ENCODE assay signal across 23 cellular contexts in genomic region chr10:46024948-46025347, GRCh38. TPM values are rescaled to one million over a fixed set of nuclear protein-coding genes. Genes with fewer than 3 reads are reported as not detected.
DNase-seq lines count a peak whose midpoint lies in the region; ATAC-seq, FAIRE-seq and TF ChIP-seq lines count a peak whose summit lies in the region.
"Had no signal": no experiment of that assay in that cellular context is flagged by ENCODE, and none has a peak within 500 bp of the region (broad histone marks: within the 10 kb centered on the region; RNA-seq: fewer than 3 reads in every experiment).

No MANE protein-coding gene starts in this region.

- H3K27me3 ChIP-seq in smooth muscle cell (ENCODE audit: low read depth): no peaks in the 10 kb centered on the region
- H3K27me3 ChIP-seq: tibial nerve had no signal

- peaks cover 91% of the 10 kb centered on the region for H3K4me1 Mint-ChIP-seq in activated T-cell treated with anti-CD3 and anti-CD28 coated beads, Interleukin-2, amount 50 U/mL, for 24 hours (ENCODE audit: low read depth)
- H3K4me1 Mint-ChIP-seq in activated T-helper 2 cell treated with anti-CD3 and anti-CD28 coated beads, Interferon-gamma antibody, Interleukin-2, Interleukin-4, amounts not matched to agents 10 μg/mL and 5 μg/mL and 100 μg/mL, durations not matched to agents 14 hours and 24 hours and 36 hours (ENCODE audit: low read depth): peaks cover 61% of the 10 kb centered on the region
- H3K4me1 Mint-ChIP-seq in memory B cell: peaks cover 52% of the 10 kb centered on the region

- peak overlapping the region; percentile 3 for H3K4me2 ChIP-seq in smooth muscle cell

- peak overlapping the region; percentile 60 for H3K27ac Mint-ChIP-seq in activated T-cell treated with anti-CD3 and anti-CD28 coated beads, Interleukin-2, amount 50 U/mL, for 24 hours
- H3K27ac Mint-ChIP-seq in activated T-helper 2 cell treated with anti-CD3 and anti-CD28 coated beads, Interferon-gamma antibody, Interleukin-2, Interleukin-4, amounts not matched to agents 10 μg/mL and 5 μg/mL and 100 μg/mL, durations not matched to agents 14 hours and 24 hours and 36 hours: peak overlapping the region; percentile 19
- H3K27ac Mint-ChIP-seq in memory B cell: peak overlapping the region; percentile 62

- FAIRE-seq in GM12892 (lab: Jason Lieb, UNC): no peak
- FAIRE-seq: bronchial epithelial cell, GM18507, H1, kidney had no signal

- peak overlapping the region; percentile 91 for H3K9ac ChIP-seq in smooth muscle cell (ENCODE audit: low read depth)

- peaks cover 50% of the 10 kb centered on the region for H3K36me3 Mint-ChIP-seq in activated T-cell treated with anti-CD3 and anti-CD28 coated beads, Interleukin-2, amount 50 U/mL, for 24 hours (ENCODE audit: low read depth)
- peaks cover 23% of the 10 kb centered on the region for H3K36me3 Mint-ChIP-seq in activated T-helper 2 cell treated with anti-CD3 and anti-CD28 coated beads, Interferon-gamma antibody, Interleukin-2, Interleukin-4, amounts not matched to agents 10 μg/mL and 5 μg/mL and 100 μg/mL, durations not matched to agents 14 hours and 24 hours and 36 hours (ENCODE audit: low read depth)
- peaks cover 3% of the 10 kb centered on the region for H3K36me3 Mint-ChIP-seq in memory B cell

- no peaks in the 10 kb centered on the region for H3K27me3 Mint-ChIP-seq in activated T-cell treated with anti-CD3 and anti-CD28 coated beads, Interleukin-2, amount 50 U/mL, for 24 hours
- H3K27me3 Mint-ChIP-seq in activated T-helper 2 cell treated with anti-CD3 and anti-CD28 coated beads, Interferon-gamma antibody, Interleukin-2, Interleukin-4, amounts not matched to agents 10 μg/mL and 5 μg/mL and 100 μg/mL, durations not matched to agents 14 hours and 24 hours and 36 hours (ENCODE audit: low read depth): no peaks in the 10 kb centered on the region
- H3K27me3 Mint-ChIP-seq in memory B cell: no peaks in the 10 kb centered on the region

- no peaks in the 10 kb centered on the region for H3K9me3 Mint-ChIP-seq in activated T-cell treated with anti-CD3 and anti-CD28 coated beads, Interleukin-2, amount 50 U/mL, for 24 hours
- H3K9me3 Mint-ChIP-seq in activated T-helper 2 cell treated with anti-CD3 and anti-CD28 coated beads, Interferon-gamma antibody, Interleukin-2, Interleukin-4, amounts not matched to agents 10 μg/mL and 5 μg/mL and 100 μg/mL, durations not matched to agents 14 hours and 24 hours and 36 hours: no peaks in the 10 kb centered on the region
- H3K9me3 Mint-ChIP-seq in memory B cell: no peaks in the 10 kb centered on the region

- no peaks in the 10 kb centered on the region for H3K36me3 ChIP-seq in smooth muscle cell (ENCODE audit: low read depth)
- H3K36me3 ChIP-seq: tibial nerve had no signal

- H3K4me1 ChIP-seq in smooth muscle cell (ENCODE audit: low read depth): peaks cover 22% of the 10 kb centered on the region

- H4K20me1 ChIP-seq in smooth muscle cell (ENCODE audit: low read depth): peaks cover 93% of the 10 kb centered on the region

- H3K9me3 ChIP-seq in smooth muscle cell (replicated peaks; ENCODE audit: low read depth): no peaks in the 10 kb centered on the region
- H3K9me3 ChIP-seq: mucosa of descending colon, tibial nerve had no signal

- intact Hi-C loops in activated T-helper 2 cell treated with anti-CD3 and anti-CD28 coated beads, Interferon-gamma antibody, Interleukin-2, Interleukin-4, amounts not matched to agents 10 μg/mL and 5 μg/mL and 100 μg/mL, durations not matched to agents 14 hours and 24 hours and 36 hours (cut with micrococcal nuclease): loop anchor here (5.0 kb wide), 2 partner anchors 53 to 433 kb away; partner anchors contain the start of gene TIMM23

- no peak overlapping the region for H3K4me3 ChIP-seq in smooth muscle cell
- H3K4me3 ChIP-seq: mucosa of descending colon, tibial nerve had no signal

- H3K4me3 Mint-ChIP-seq in activated T-cell treated with anti-CD3 and anti-CD28 coated beads, Interleukin-2, amount 50 U/mL, for 24 hours: no peak overlapping the region
- H3K4me3 Mint-ChIP-seq in activated T-helper 2 cell treated with anti-CD3 and anti-CD28 coated beads, Interferon-gamma antibody, Interleukin-2, Interleukin-4, amounts not matched to agents 10 μg/mL and 5 μg/mL and 100 μg/mL, durations not matched to agents 14 hours and 24 hours and 36 hours (ENCODE audit: low read depth): no peak overlapping the region
- no peak overlapping the region for H3K4me3 Mint-ChIP-seq in memory B cell

- no peak overlapping the region for H2AFZ ChIP-seq in smooth muscle cell (ENCODE audit: low read depth)

- peaks cover 89% of the 10 kb centered on the region for H3K79me2 ChIP-seq in smooth muscle cell (ENCODE audit: low read depth)

- TF ChIP-seq CTCF in smooth muscle cell (IDR thresholded peaks at IDR 0.05; ENCODE audit: borderline replicate concordance, insufficient read depth, poor library complexity, severe bottlenecking): no peak

- H3K27ac ChIP-seq in smooth muscle cell (ENCODE audit: low read depth): peak overlapping the region; percentile 99
- H3K27ac ChIP-seq: VCaP had no signal

- no peak for ATAC-seq in memory B cell (ENCODE audit: low read depth)

- peaks cover 27% of the 10 kb centered on the region for H3F3A ChIP-seq in smooth muscle cell (ENCODE audit: low read depth)

- no peak for DNase-seq in activated T-cell treated with anti-CD3 and anti-CD28 coated beads, Interleukin-2, amount 50 U/mL, for 24 hours
- DNase-seq in activated T-cell treated with anti-CD3 and anti-CD28 coated beads, Interleukin-2, amount 50 U/mL, for 1 hour: no peak
- no peak for DNase-seq in activated T-helper 2 cell treated with anti-CD3 and anti-CD28 coated beads, Interferon-gamma antibody, Interleukin-2, Interleukin-4, amounts not matched to agents 10 μg/mL and 5 μg/mL and 100 μg/mL, durations not matched to agents 14 hours and 24 hours and 36 hours (ENCODE audit: low spot score)
- DNase-seq in memory B cell (ENCODE audit: low spot score in 2 of 2) (no peak), smooth muscle cell (lab: John Stamatoyannopoulos, UW; ENCODE audit: unreplicated experiment) (no peak), RKO (ENCODE audit: low spot score) (no peak), activated gamma-delta T cell treated with Interleukin-2 at 50 U/mL for 16 hours (no peak), GM12892 (ENCODE audit: insufficient read length) (no peak)
- DNase-seq: 8988T; activated CD8-positive, alpha-beta memory T cell treated with anti-CD3 and anti-CD28 coated beads for 24 hours; activated naive CD4-positive, alpha-beta T cell; COR-L47; kidney; mucosa of descending colon; NCI-H1417; NCI-H226; stimulated activated CD4-positive, alpha-beta T cell treated with anti-CD3 and anti-CD28 coated beads, Interleukin-2, amount 100 ng/mL, for 24 hours; stimulated activated CD8-positive, alpha-beta memory T cell treated with anti-CD3 and anti-CD28 coated beads, Interleukin-4, amount 100 ng/mL, for 48 hours had no signal

- no peak for TF ChIP-seq POLR2A in GM12892 (IDR thresholded peaks at IDR 0.05; ENCODE audit: low read depth, low read length)

RNA-seq across cellular contexts. Expression of gene NCOA4, which starts 5.5 kb away (rescaled TPM):
- total RNA-seq in activated T-helper 2 cell treated with anti-CD3 and anti-CD28 coated beads, Interferon-gamma antibody, Interleukin-2, Interleukin-4, amounts not matched to agents 10 μg/mL and 5 μg/mL and 100 μg/mL, durations not matched to agents 14 hours and 24 hours and 36 hours: 98.7 and 103 TPM in 2 replicates
- 147 and 158 TPM in 2 replicates for total RNA-seq in smooth muscle cell
- 61.3 and 66.3 TPM in 2 replicates for polyA plus RNA-seq in smooth muscle cell
- 65.1 TPM for polyA plus RNA-seq in GM12892 (2012; ENCODE audit: missing spikeins)

RNA-seq across cellular contexts. Expression of gene MSMB, which starts 21.1 kb away (rescaled TPM):
- not detected in 2 replicates for total RNA-seq in activated T-helper 2 cell treated with anti-CD3 and anti-CD28 coated beads, Interferon-gamma antibody, Interleukin-2, Interleukin-4, amounts not matched to agents 10 μg/mL and 5 μg/mL and 100 μg/mL, durations not matched to agents 14 hours and 24 hours and 36 hours
- not detected in 2 replicates for total RNA-seq in smooth muscle cell
- 0.50 TPM in 1 of 2 replicates, not detected in the other for polyA plus RNA-seq in smooth muscle cell
- not detected for polyA plus RNA-seq in GM12892 (2012; ENCODE audit: missing spikeins)
- total RNA-seq: H1, kidney, mucosa of descending colon, tibial nerve had no signal
- polyA plus RNA-seq: H1 had no signal

RNA-seq across cellular contexts. Expression of gene TIMM23, which starts 52.7 kb away (rescaled TPM):
- 90.9 and 93.6 TPM in 2 replicates for total RNA-seq in activated T-helper 2 cell treated with anti-CD3 and anti-CD28 coated beads, Interferon-gamma antibody, Interleukin-2, Interleukin-4, amounts not matched to agents 10 μg/mL and 5 μg/mL and 100 μg/mL, durations not matched to agents 14 hours and 24 hours and 36 hours
- total RNA-seq in smooth muscle cell: 66.3 and 89.4 TPM in 2 replicates
- polyA plus RNA-seq in smooth muscle cell: 105 and 115 TPM in 2 replicates
- polyA plus RNA-seq in GM12892 (2012; ENCODE audit: missing spikeins): 92.3 TPM
